Comparison of ENCODE assay signal across 1 cellular context in genomic region chr2:85776672-85777071, GRCh38.
TF ChIP-seq lines count a peak whose summit lies in the region.

No MANE protein-coding gene starts in this region.

TF ChIP-seq in IMR-90, 13 proteins besides CTCF, POLR2A, EP300 and RAD21:
- no peak for TF ChIP-seq BHLHE40 (IDR thresholded peaks at IDR 0.05; ENCODE audit: low read depth, low read length)
